20 cellular contexts compared by ENCODE assay signal in genomic region chr18:43590182-43590903, GRCh38.
DNase-seq lines count a peak whose midpoint lies in the region; FAIRE-seq and TF ChIP-seq lines count a peak whose summit lies in the region.
"Had no signal": no experiment of that assay in that cellular context is flagged by ENCODE, and none has a peak within 500 bp of the region (broad histone marks: within the 10 kb centered on the region; RNA-seq: fewer than 3 reads in every experiment).

No MANE protein-coding gene starts in this region.

- TF ChIP-seq EP300 in H1 (IDR thresholded peaks at IDR 0.05; ENCODE audit: borderline replicate concordance in 1 of 2, low read depth in 2 of 2, low read length in 2 of 2), result no peak

- no peak overlapping the region for H4K91ac ChIP-seq in H1 (replicated peaks; ENCODE audit: insufficient read length, low read length)

- TF ChIP-seq POLR2A in H1 (IDR thresholded peaks at IDR 0.05; ENCODE audit: control extremely low read depth in 1 of 2, low read depth in 2 of 2, low read length in 2 of 2), result no peak

- H2AK5ac ChIP-seq in H1 (ENCODE audit: low read depth, low read length), result no peak overlapping the region

- no peaks in the 10 kb centered on the region for H3K23me2 ChIP-seq in H1 (ENCODE audit: low read depth, low read length)

- no peak overlapping the region for H2BK5ac ChIP-seq in H1 (ENCODE audit: low read depth, low read length)

- in situ Hi-C loops in Caki2 (cut with HindIII; ENCODE audit: low pct_unique_long_range_greater_than_20kb, low sequenced_read_pairs), result no loop called here

- H3K4me3 ChIP-seq in H1 (ENCODE audit: extremely low read depth in 1 of 4, insufficient read depth in 2 of 4, low read depth in 3 of 4, low read length in 4 of 4), result no peak overlapping the region
- no peak overlapping the region for H3K4me3 ChIP-seq in osteoblast (ENCODE audit: insufficient read depth, low read length)
- H3K4me3 ChIP-seq: dorsolateral prefrontal cortex had no signal

- H3K27me3 ChIP-seq in H1 (replicated peaks in 1 of 4; ENCODE audit: control insufficient read depth in 3 of 4, extremely low read depth in 1 of 4, insufficient read depth in 3 of 4, low read length in 3 of 4) (no peaks in the 10 kb centered on the region), osteoblast (ENCODE audit: insufficient read depth, low read length) (no peaks in the 10 kb centered on the region)
- H3K27me3 ChIP-seq: dorsolateral prefrontal cortex had no signal

- 93% methylated on average over 19 of the region's 20 CpGs; no CpG with 5 or more reads in 1 of the 2 experiments for WGBS in H1 (ENCODE audit: extremely low coverage in 1 of 2, insufficient coverage in 1 of 2, insufficient read length in 1 of 2, insufficient replicate concordance in 2 of 2, low coverage in 1 of 2, low lambda C conversion rate in 2 of 2, missing lambda C conversion rate in 1 of 2), 2 experiments

- CTCF ChIA-PET in H1 (lab: Charles Lee; ENCODE audit: partially characterized antibody) (interaction anchor here (0.8 to 14.1 kb wide), 9 partner anchors 8 to 1537 kb away, joined by 3 to 247 read pairs (median 5); no protein-coding TSS in a partner anchor), GM10248 (lab: Yijun Ruan, JAX) (interaction anchor here (0.9 to 6.7 kb wide), 4 partner anchors 19 to 26 kb away, joined by 3 to 122 read pairs (median 28); no protein-coding TSS in a partner anchor)

- H3K18ac ChIP-seq in H1 (ENCODE audit: extremely low read depth, low read length), result no peak overlapping the region

- no peak overlapping the region for H3K56ac ChIP-seq in H1 (replicated peaks; ENCODE audit: insufficient read length, low read depth, low read length)

- H3K4me2 ChIP-seq in H1 (ENCODE audit: insufficient read depth in 1 of 2, low read depth in 2 of 2, low read length in 2 of 2) (no peak overlapping the region), osteoblast (ENCODE audit: insufficient read depth, low read length) (no peak overlapping the region)

- no peak overlapping the region for H3K27ac ChIP-seq in H1 (ENCODE audit: low read depth, low read length)
- no peak overlapping the region for H3K27ac ChIP-seq in osteoblast (ENCODE audit: low read depth, low read length)
- H3K27ac ChIP-seq: dorsolateral prefrontal cortex had no signal

- H2AFZ ChIP-seq in H1 (ENCODE audit: low read length) (no peak overlapping the region; the same call in 1 of the 2 replicates), osteoblast (ENCODE audit: low read length) (no peak overlapping the region)

- H2BK20ac ChIP-seq in H1 (ENCODE audit: low read length), result no peak overlapping the region

- H3K79me2 ChIP-seq in H1 (ENCODE audit: control insufficient read depth in 1 of 2, insufficient read depth in 2 of 2, low read length in 2 of 2) (no peaks in the 10 kb centered on the region), osteoblast (ENCODE audit: insufficient read depth, low read length) (no peaks in the 10 kb centered on the region)

- 0 out of 2 replicates have a peak overlapping the region, but pooled peaks have one; percentile 51 for H4K8ac ChIP-seq in H1 (ENCODE audit: extremely low read depth, insufficient read depth, low read length)

- H2BK12ac ChIP-seq in H1 (ENCODE audit: low read depth, low read length), result no peak overlapping the region

- no peak overlapping the region for H2BK15ac ChIP-seq in H1 (ENCODE audit: low read length)

- TF ChIP-seq CTCF in H1 (IDR thresholded peaks at IDR 0.05; ENCODE audit: control extremely low read depth in 1 of 3, insufficient read depth in 1 of 3, low read depth in 1 of 3, low read length in 3 of 3) (no peak), osteoblast (IDR thresholded peaks at IDR 0.05; ENCODE audit: extremely low read depth, low read depth, low read length) (no peak), GM10248 (IDR thresholded peaks at IDR 0.05; ENCODE audit: control extremely low read depth, extremely low read depth, low read depth, missing control alignments) (no peak)

- H4K20me1 ChIP-seq in H1 (replicated peaks in 1 of 2; ENCODE audit: control insufficient read depth in 1 of 2, insufficient read depth in 2 of 2, low read length in 2 of 2), result no peaks in the 10 kb centered on the region
- H4K20me1 ChIP-seq in osteoblast (ENCODE audit: insufficient read depth, low read length), result no peaks in the 10 kb centered on the region

- POLR2A ChIA-PET in H1 (lab: Charles Lee; ENCODE audit: partially characterized antibody), result no interaction called here
- POLR2A ChIA-PET in GM10248 (lab: Yijun Ruan, JAX), result no interaction called here

- no peak for TF ChIP-seq RAD21 in H1 (IDR thresholded peaks at IDR 0.05 in 1 of 2, conservative IDR thresholded peaks at IDR 0.05 in 1 of 2; ENCODE audit: low read depth in 2 of 2, low read length in 2 of 2)

- H3K4me1 ChIP-seq in H1 (replicated peaks in 1 of 4; ENCODE audit: control insufficient read depth in 3 of 4, insufficient read depth in 4 of 4, low read length in 3 of 4) (no peaks in the 10 kb centered on the region), osteoblast (ENCODE audit: insufficient read depth, low read length) (no peaks in the 10 kb centered on the region)

- H3K9me3 ChIP-seq in H1 (ENCODE audit: insufficient read depth in 2 of 2, low read depth in 1 of 2, low read length in 1 of 2) (no peaks in the 10 kb centered on the region), osteoblast (ENCODE audit: low read depth, low read length) (no peaks in the 10 kb centered on the region)

- H3K23ac ChIP-seq in H1 (ENCODE audit: insufficient read length), result no peak overlapping the region

- no peak overlapping the region for H3K14ac ChIP-seq in H1 (ENCODE audit: insufficient read length)

- H3K9ac ChIP-seq in H1 (replicated peaks in 1 of 4; ENCODE audit: extremely low read depth in 1 of 4, low read depth in 3 of 4, low read length in 3 of 4), result no peak overlapping the region

- H4K5ac ChIP-seq in H1 (ENCODE audit: insufficient read length, low read depth, low read length), result no peak overlapping the region

- no peaks in the 10 kb centered on the region for H3K79me1 ChIP-seq in H1 (ENCODE audit: low read depth, low read length)

- H2BK120ac ChIP-seq in H1 (replicated peaks; ENCODE audit: low read depth, low read length), result no peak overlapping the region

- no peaks in the 10 kb centered on the region for H3K36me3 ChIP-seq in H1 (ENCODE audit: control insufficient read depth in 2 of 4, insufficient read depth in 4 of 4, low read length in 3 of 4)
- no peaks in the 10 kb centered on the region for H3K36me3 ChIP-seq in osteoblast (ENCODE audit: insufficient read depth, low read length)

- peak; percentile 8 for DNase-seq in Caki2 (ENCODE audit: low read depth)
- DNase-seq in LoVo (ENCODE audit: low spot score), result peak; percentile 12
- no peak for DNase-seq in H1 (ENCODE audit: low read depth in 1 of 2, low spot score in 2 of 2)
- DNase-seq in osteoblast (ENCODE audit: insufficient read length, low spot score, missing footprints), result peak; percentile 49
- no peak for DNase-seq in NCI-H2171 (lab: John Stamatoyannopoulos, UW)
- DNase-seq in GM10248 (ENCODE audit: extremely low spot score), result no peak
- no peak for DNase-seq in NCI-H2196 (lab: John Stamatoyannopoulos, UW; ENCODE audit: unreplicated experiment)
- no peak for DNase-seq in DMS 273 (lab: John Stamatoyannopoulos, UW; ENCODE audit: unreplicated experiment)
- DNase-seq: activated CD4-positive, alpha-beta memory T cell treated with anti-CD3 and anti-CD28 coated beads, Interleukin-2, amount 10 ng/mL, durations not matched to agents 7 days and 5 days; activated T-cell treated with anti-CD3 and anti-CD28 coated beads for 4 hours; amniotic stem cell; central memory CD4-positive, alpha-beta T cell; hypothalamus; NCI-H1417 treated with DMSO at 0.1 percent for 48 hours; NCI-H2227 treated with DMSO at 0.1 percent for 48 hours; nephron progenitor cell; stimulated activated CD4-positive, alpha-beta T cell treated with anti-CD3 and anti-CD28 coated beads, Interleukin-2, amount 100 ng/mL, for 48 hours had no signal

- H3K4ac ChIP-seq in H1 (replicated peaks; ENCODE audit: insufficient read length, low read depth, low read length), result no peak overlapping the region

- no peak for FAIRE-seq in H1 (lab: Jason Lieb, UNC)
- FAIRE-seq: HTR-8/SVneo, islet of Langerhans had no signal

TF ChIP-seq in H1, 55 proteins besides CTCF, POLR2A, EP300 and RAD21:
- no peak for TF ChIP-seq KDM1A (IDR thresholded peaks at IDR 0.05; ENCODE audit: borderline replicate concordance, low read length)
- no peak for TF ChIP-seq EGR1 (IDR thresholded peaks at IDR 0.05; ENCODE audit: borderline replicate concordance, low read depth, low read length)
- TF ChIP-seq GTF2F1 (IDR thresholded peaks at IDR 0.05; ENCODE audit: borderline replicate concordance, low read depth, low read length), result no peak
- no peak for TF ChIP-seq PHF8 (conservative IDR thresholded peaks at IDR 0.05; ENCODE audit: low read depth, low read length)
- no peak for TF ChIP-seq RFX5 (IDR thresholded peaks at IDR 0.05; ENCODE audit: borderline replicate concordance, low read depth, low read length)

Comparison
In these comparisons a context has a peak if more than half of its experiments do, and no peak if none do; other contexts are left out.
1. DNase-seq: peak in Caki2 (single experiment), LoVo (single experiment) and osteoblast (single experiment); none in H1 (0 of 2), NCI-H2171 (single experiment), GM10248 (single experiment), NCI-H2196 (single experiment) and DMS 273 (single experiment).